Comparison of ENCODE assay signal across 26 cellular contexts in genomic region chr7:140393756-140394306, GRCh38. TPM values are rescaled to one million over a fixed set of nuclear protein-coding genes. Genes with fewer than 3 reads are reported as not detected.
DNase-seq lines count a peak whose midpoint lies in the region; ATAC-seq, FAIRE-seq and TF ChIP-seq lines count a peak whose summit lies in the region.
"Had no signal": no experiment of that assay in that cellular context is flagged by ENCODE, and none has a peak within 500 bp of the region (broad histone marks: within the 10 kb centered on the region; RNA-seq: fewer than 3 reads in every experiment).

No MANE protein-coding gene starts in this region.

- H3K4me3 Mint-ChIP-seq in WTC11: no peak overlapping the region
- H3K4me3 Mint-ChIP-seq in activated T-helper 2 cell treated with anti-CD3 and anti-CD28 coated beads, Interferon-gamma antibody, Interleukin-2, Interleukin-4, amounts not matched to agents 10 μg/mL and 5 μg/mL and 100 μg/mL, durations not matched to agents 14 hours and 24 hours and 36 hours (ENCODE audit: low read depth): no peak overlapping the region
- H3K4me3 Mint-ChIP-seq: B cell; CD4-positive, CD25-positive, alpha-beta regulatory T cell; CD8-positive, alpha-beta memory T cell; HFFc6 had no signal

- peaks cover 4% of the 10 kb centered on the region; the same call in 1 of the 2 replicates for H3K36me3 Mint-ChIP-seq in WTC11
- H3K36me3 Mint-ChIP-seq in activated T-helper 2 cell treated with anti-CD3 and anti-CD28 coated beads, Interferon-gamma antibody, Interleukin-2, Interleukin-4, amounts not matched to agents 10 μg/mL and 5 μg/mL and 100 μg/mL, durations not matched to agents 14 hours and 24 hours and 36 hours (ENCODE audit: low read depth): peaks cover 19% of the 10 kb centered on the region
- H3K36me3 Mint-ChIP-seq: CD4-positive, CD25-positive, alpha-beta regulatory T cell had no signal

- POLR2A ChIA-PET in WTC11 (lab: Charles Lee): no interaction called here

- H3K4me1 Mint-ChIP-seq in WTC11: peaks cover 12% of the 10 kb centered on the region
- H3K4me1 Mint-ChIP-seq in activated T-helper 2 cell treated with anti-CD3 and anti-CD28 coated beads, Interferon-gamma antibody, Interleukin-2, Interleukin-4, amounts not matched to agents 10 μg/mL and 5 μg/mL and 100 μg/mL, durations not matched to agents 14 hours and 24 hours and 36 hours (ENCODE audit: low read depth): peaks cover 10% of the 10 kb centered on the region

- intact Hi-C loops in kidney (cut with DNase I) (no loop called here), posterior vena cava (cut with DNase I) (no loop called here), left colon (cut with DNase I, micrococcal nuclease) (no loop called here)
- intact Hi-C loops in activated T-helper 2 cell treated with anti-CD3 and anti-CD28 coated beads, Interferon-gamma antibody, Interleukin-2, Interleukin-4, amounts not matched to agents 10 μg/mL and 5 μg/mL and 100 μg/mL, durations not matched to agents 14 hours and 24 hours and 36 hours (cut with micrococcal nuclease): loop anchor here (10.0 kb wide), 1 partner anchor 1161 kb away; the partner anchor contains the start of gene AGK

- ATAC-seq in WTC11 (no peak), GM19324 (IDR thresholded peaks at IDR 0.05; ENCODE audit: low FRiP score, unreplicated experiment) (no peak), left colon (no peak)

- CTCF ChIA-PET in WTC11 (lab: Charles Lee): interaction anchor here (0.5 kb wide), 1 partner anchor 133 kb away, joined by 3 read pairs; no protein-coding TSS in a partner anchor

- H3K4me1 ChIP-seq in kidney (ENCODE audit: control insufficient read depth in 1 of 2, insufficient read depth in 1 of 2, low read depth in 1 of 2, low read length in 2 of 2): no peaks in the 10 kb centered on the region

- no peak overlapping the region for H3K27ac ChIP-seq in kidney (ENCODE audit: low read depth in 2 of 2, low read length in 2 of 2)
- H3K27ac ChIP-seq: GM23248 had no signal

- no peaks in the 10 kb centered on the region for H3K27me3 Mint-ChIP-seq in WTC11 (ENCODE audit: low read depth)
- H3K27me3 Mint-ChIP-seq in activated T-helper 2 cell treated with anti-CD3 and anti-CD28 coated beads, Interferon-gamma antibody, Interleukin-2, Interleukin-4, amounts not matched to agents 10 μg/mL and 5 μg/mL and 100 μg/mL, durations not matched to agents 14 hours and 24 hours and 36 hours (ENCODE audit: low read depth): no peaks in the 10 kb centered on the region
- H3K27me3 Mint-ChIP-seq: B cell; CD4-positive, CD25-positive, alpha-beta regulatory T cell; CD8-positive, alpha-beta memory T cell had no signal

- no peak for FAIRE-seq in kidney (lab: Jason Lieb, UNC)
- FAIRE-seq: GM12891, GM19239, H54, HTR-8/SVneo had no signal

- H3K36me3 ChIP-seq in kidney (ENCODE audit: control insufficient read depth in 1 of 2, insufficient read depth in 2 of 2, low read length in 2 of 2): no peaks in the 10 kb centered on the region

- H3K9me3 ChIP-seq in kidney (ENCODE audit: control insufficient read depth in 1 of 2, low read length in 2 of 2): no peaks in the 10 kb centered on the region

- no peak overlapping the region for H3K9ac ChIP-seq in kidney (ENCODE audit: low read length in 2 of 2)
- H3K9ac ChIP-seq: GM23248 had no signal

- DNase-seq in WTC11 (ENCODE audit: low spot score): no peak
- DNase-seq in kidney: peak; percentile 10
- DNase-seq in posterior vena cava (ENCODE audit: low spot score): peak; percentile 64
- DNase-seq in stimulated activated CD8-positive, alpha-beta memory T cell treated with anti-CD3 and anti-CD28 coated beads, Interleukin-4, amount 100 ng/mL, for 48 hours: no peak
- DNase-seq in activated T-helper 2 cell treated with anti-CD3 and anti-CD28 coated beads, Interferon-gamma antibody, Interleukin-2, Interleukin-4, amounts not matched to agents 10 μg/mL and 5 μg/mL and 100 μg/mL, durations not matched to agents 14 hours and 24 hours and 36 hours (ENCODE audit: low spot score): no peak
- no peak for DNase-seq in left colon
- DNase-seq: C1 segment of cervical spinal cord; CD4-positive, CD25-positive, alpha-beta regulatory T cell; CD8-positive, alpha-beta memory T cell; COR-L47; DMS 273 treated with DMSO at 0.1 percent for 48 hours; DMS53; DND-41; EL; GM23248; HCEC 1CT; HFFc6; IMR-90 had no signal

- H3K9me3 Mint-ChIP-seq in WTC11: peaks cover 4% of the 10 kb centered on the region; the same call in 1 of the 2 replicates
- no peaks in the 10 kb centered on the region for H3K9me3 Mint-ChIP-seq in activated T-helper 2 cell treated with anti-CD3 and anti-CD28 coated beads, Interferon-gamma antibody, Interleukin-2, Interleukin-4, amounts not matched to agents 10 μg/mL and 5 μg/mL and 100 μg/mL, durations not matched to agents 14 hours and 24 hours and 36 hours
- H3K9me3 Mint-ChIP-seq: CD4-positive, CD25-positive, alpha-beta regulatory T cell; CD8-positive, alpha-beta memory T cell; HFFc6 had no signal

- TF ChIP-seq CTCF in WTC11 (IDR thresholded peaks at IDR 0.05): no peak
- no peak for TF ChIP-seq CTCF in kidney (IDR thresholded peaks at IDR 0.05; ENCODE audit: borderline replicate concordance, extremely low read depth, insufficient read depth)

- H3K27ac Mint-ChIP-seq in WTC11: no peak overlapping the region
- H3K27ac Mint-ChIP-seq in activated T-helper 2 cell treated with anti-CD3 and anti-CD28 coated beads, Interferon-gamma antibody, Interleukin-2, Interleukin-4, amounts not matched to agents 10 μg/mL and 5 μg/mL and 100 μg/mL, durations not matched to agents 14 hours and 24 hours and 36 hours: no peak overlapping the region
- H3K27ac Mint-ChIP-seq: B cell; CD4-positive, CD25-positive, alpha-beta regulatory T cell; CD8-positive, alpha-beta memory T cell; HFFc6 had no signal

- H3K4me3 ChIP-seq in kidney (ENCODE audit: low read length in 2 of 2): no peak overlapping the region
- H3K4me3 ChIP-seq: GM23248 had no signal

TF ChIP-seq in WTC11, 78 proteins besides CTCF, POLR2A, EP300 and RAD21:
- TF ChIP-seq SMAD4 (CRISPR knock-in tag; IDR thresholded peaks at IDR 0.05): no peak
- TF ChIP-seq ZNF121 (CRISPR knock-in tag; IDR thresholded peaks at IDR 0.05): peak; percentile 55

RNA-seq across cellular contexts. Expression of gene SLC37A3, which starts 4.5 kb away (rescaled TPM):
- total RNA-seq in WTC11 (2021): 48.2 to 54.8 TPM (median 48.7 TPM) in 3 replicates
- total RNA-seq in kidney: 50.3 TPM
- polyA plus RNA-seq in kidney (ENCODE audit: insufficient read depth, low read depth, low replicate concordance): 19.5 TPM
- 10 to 100 TPM; 50.7 to 59.0 TPM for total RNA-seq in posterior vena cava
- 98.3 and 105 TPM in 2 replicates for total RNA-seq in activated T-helper 2 cell treated with anti-CD3 and anti-CD28 coated beads, Interferon-gamma antibody, Interleukin-2, Interleukin-4, amounts not matched to agents 10 μg/mL and 5 μg/mL and 100 μg/mL, durations not matched to agents 14 hours and 24 hours and 36 hours
- 10 to 100 TPM; 57.6 to 65.5 TPM for total RNA-seq in left colon

RNA-seq across cellular contexts. Expression of gene RAB19, which starts 10.0 kb away (rescaled TPM):
- total RNA-seq in WTC11 (2021): 10.8 to 13.9 TPM (median 13.6 TPM) in 3 replicates
- 11.5 TPM for total RNA-seq in kidney
- 0.82 TPM for polyA plus RNA-seq in kidney (ENCODE audit: insufficient read depth, low read depth, low replicate concordance)
- total RNA-seq in posterior vena cava: not detected
- total RNA-seq in activated T-helper 2 cell treated with anti-CD3 and anti-CD28 coated beads, Interferon-gamma antibody, Interleukin-2, Interleukin-4, amounts not matched to agents 10 μg/mL and 5 μg/mL and 100 μg/mL, durations not matched to agents 14 hours and 24 hours and 36 hours: 12.5 and 14.5 TPM in 2 replicates
- 10 to 100 TPM; 14.9 to 21.9 TPM for total RNA-seq in left colon
- total RNA-seq: A172, G401, GM23248, HFFc6, IMR-90 had no signal
- polyA plus RNA-seq: GM23248, IMR-90 had no signal

Comparison
In these comparisons a context has a peak if more than half of its experiments do, and no peak if none do; other contexts are left out.
1. DNase-seq: peak in kidney (single experiment) and posterior vena cava (single experiment); none in WTC11 (single experiment), stimulated activated CD8-positive, alpha-beta memory T cell treated with anti-CD3 and anti-CD28 coated beads, Interleukin-4, amount 100 ng/mL, for 48 hours (single experiment), activated T-helper 2 cell treated with anti-CD3 and anti-CD28 coated beads, Interferon-gamma antibody, Interleukin-2, Interleukin-4, amounts not matched to agents 10 μg/mL and 5 μg/mL and 100 μg/mL, durations not matched to agents 14 hours and 24 hours and 36 hours (single experiment) and left colon (0 of 2).